15 cellular contexts compared by ENCODE assay signal in the genomic region with DNA sequence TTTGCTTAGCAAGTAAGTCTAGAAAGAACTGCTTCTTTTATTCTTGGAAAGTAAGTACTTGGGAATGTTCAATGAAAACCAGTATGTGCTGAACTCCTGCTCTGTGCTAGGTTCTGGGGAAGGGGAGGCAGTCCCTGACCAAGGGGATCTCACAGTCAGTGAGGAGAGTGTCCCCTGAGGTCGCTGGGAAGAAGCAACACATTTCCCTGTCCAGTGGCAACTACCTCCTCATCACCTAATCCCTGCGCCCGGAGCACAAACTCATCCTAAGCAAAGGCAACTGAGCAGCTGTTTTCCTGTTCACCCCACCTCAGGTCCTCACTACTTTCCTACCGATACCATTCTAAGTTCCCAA.
DNase-seq lines count a peak whose midpoint lies in the region; ATAC-seq and TF ChIP-seq lines count a peak whose summit lies in the region.
"Had no signal": no experiment of that assay in that cellular context is flagged by ENCODE, and none has a peak within 500 bp of the region (broad histone marks: within the 10 kb centered on the region; RNA-seq: fewer than 3 reads in every experiment).

No MANE protein-coding gene starts in this region.

- TF ChIP-seq CTCF in left ventricle myocardium inferior (IDR thresholded peaks at IDR 0.05; ENCODE audit: borderline replicate concordance): no peak
- TF ChIP-seq CTCF in left lung (IDR thresholded peaks at IDR 0.05): no peak
- no peak for TF ChIP-seq CTCF in gastrocnemius medialis (IDR thresholded peaks at IDR 0.05 in 4 of 5, conservative IDR thresholded peaks at IDR 0.05 in 1 of 5)
- TF ChIP-seq CTCF in BE2C (IDR thresholded peaks at IDR 0.05; ENCODE audit: low read depth, low read length): no peak
- TF ChIP-seq CTCF in natural killer cell (IDR thresholded peaks at IDR 0.05): no peak

- H3K27ac ChIP-seq in left ventricle myocardium inferior (replicated peaks) (peak overlapping the region; percentile 89), left lung (peak overlapping the region; percentile 1 to 42), gastrocnemius medialis (peak overlapping the region in 3 of 4 donors; percentile 47 to 65 (median 52))

- intact Hi-C loops in left ventricle myocardium inferior (cut with micrococcal nuclease): no loop called here
- intact Hi-C loops in cardiac septum (cut with DNase I): no loop called here
- intact Hi-C loops in left lung (cut with DNase I): no loop called here
- intact Hi-C loops in gastrocnemius medialis (cut with DNase I; ENCODE audit: low total_unique reads): no loop called here
- intact Hi-C loops in natural killer cell (cut with micrococcal nuclease): no loop called here

- DNase-seq in left ventricle myocardium inferior: no peak
- DNase-seq in cardiac septum (ENCODE audit: low spot score): no peak
- no peak for DNase-seq in left lung
- DNase-seq in gastrocnemius medialis: no peak
- no peak for DNase-seq in BE2C
- no peak for DNase-seq in natural killer cell
- DNase-seq in germinal center (ENCODE audit: low spot score): no peak
- DNase-seq: activated gamma-delta T cell; COR-L47; GF-D8; NCI-H187 treated with DMSO at 0.1 percent for 48 hours; NCI-H526 treated with DMSO at 0.1 percent for 48 hours; stimulated activated naive CD8-positive, alpha-beta T cell treated with anti-CD3 and anti-CD28 coated beads, Interleukin-15, amount 100 ng/mL, for 72 hours had no signal

- H3K27me3 ChIP-seq in left ventricle myocardium inferior (ENCODE audit: low read depth) (no peaks in the 10 kb centered on the region), left lung (no peaks in the 10 kb centered on the region), gastrocnemius medialis (no peaks in the 10 kb centered on the region), BE2C (no peaks in the 10 kb centered on the region)

- H3K9me3 Mint-ChIP-seq in natural killer cell: no peaks in the 10 kb centered on the region
- H3K9me3 Mint-ChIP-seq: stimulated activated naive CD8-positive, alpha-beta T cell treated with anti-CD3 and anti-CD28 coated beads, Interleukin-15, amount 100 ng/mL, for 72 hours had no signal

- in situ Hi-C loops in gastrocnemius medialis (cut with MboI; ENCODE audit: low sequenced_read_pairs in 4 of 4): no loop called here

- no peaks in the 10 kb centered on the region for H3K9me3 ChIP-seq in left ventricle myocardium inferior (replicated peaks)
- H3K9me3 ChIP-seq in left lung: no peaks in the 10 kb centered on the region
- H3K9me3 ChIP-seq in gastrocnemius medialis: no peaks in the 10 kb centered on the region
- H3K9me3 ChIP-seq in BE2C: no peaks in the 10 kb centered on the region

- ATAC-seq in left lung (no peak), gastrocnemius medialis (no peak), natural killer cell (no peak), GM19397 (IDR thresholded peaks at IDR 0.05; ENCODE audit: unreplicated experiment) (no peak)
- ATAC-seq: stimulated activated naive CD8-positive, alpha-beta T cell treated with anti-CD3 and anti-CD28 coated beads, Interleukin-15, amount 100 ng/mL, for 72 hours had no signal

- H3K27ac Mint-ChIP-seq in natural killer cell: no peak overlapping the region
- H3K27ac Mint-ChIP-seq: stimulated activated naive CD8-positive, alpha-beta T cell treated with anti-CD3 and anti-CD28 coated beads, Interleukin-15, amount 100 ng/mL, for 72 hours had no signal

- H3K36me3 Mint-ChIP-seq in natural killer cell: no peaks in the 10 kb centered on the region

- no peaks in the 10 kb centered on the region for H3K36me3 ChIP-seq in left ventricle myocardium inferior
- no peaks in the 10 kb centered on the region for H3K36me3 ChIP-seq in left lung
- H3K36me3 ChIP-seq in gastrocnemius medialis: no peaks in the 10 kb centered on the region
- no peaks in the 10 kb centered on the region for H3K36me3 ChIP-seq in BE2C

- TF ChIP-seq POLR2A in gastrocnemius medialis (IDR thresholded peaks at IDR 0.05): no peak

- peaks cover 0 to 11% of the 10 kb centered on the region in 2 donors for H3K4me1 Mint-ChIP-seq in natural killer cell

- H3K27me3 Mint-ChIP-seq in natural killer cell (ENCODE audit: low read depth in 2 of 2): no peaks in the 10 kb centered on the region

- H3K4me3 Mint-ChIP-seq in natural killer cell: no peak overlapping the region
- H3K4me3 Mint-ChIP-seq: stimulated activated naive CD8-positive, alpha-beta T cell treated with anti-CD3 and anti-CD28 coated beads, Interleukin-15, amount 100 ng/mL, for 72 hours had no signal

- H3K4me3 ChIP-seq in left ventricle myocardium inferior (peak overlapping the region; percentile 15), left lung (no peak overlapping the region), gastrocnemius medialis (no peak overlapping the region), BE2C (ENCODE audit: low read depth, low read length) (no peak overlapping the region)
- H3K4me3 ChIP-seq: lung had no signal

- H3K4me1 ChIP-seq in left ventricle myocardium inferior: peaks cover 71% of the 10 kb centered on the region
- H3K4me1 ChIP-seq in left lung: peaks cover 0 to 17% of the 10 kb centered on the region in 2 donors
- H3K4me1 ChIP-seq in gastrocnemius medialis: peaks cover 4 to 33% of the 10 kb centered on the region in 2 donors
- no peaks in the 10 kb centered on the region for H3K4me1 ChIP-seq in BE2C

Comparison
In these comparisons a context has a peak if more than half of its experiments do, and no peak if none do; other contexts are left out.
1. H3K27ac ChIP-seq: peak in every context shown above with its lines; median percentile 89 in left ventricle myocardium inferior; 52 in gastrocnemius medialis; 22 in left lung.